31 cellular contexts compared by ENCODE assay signal in the genomic region with DNA sequence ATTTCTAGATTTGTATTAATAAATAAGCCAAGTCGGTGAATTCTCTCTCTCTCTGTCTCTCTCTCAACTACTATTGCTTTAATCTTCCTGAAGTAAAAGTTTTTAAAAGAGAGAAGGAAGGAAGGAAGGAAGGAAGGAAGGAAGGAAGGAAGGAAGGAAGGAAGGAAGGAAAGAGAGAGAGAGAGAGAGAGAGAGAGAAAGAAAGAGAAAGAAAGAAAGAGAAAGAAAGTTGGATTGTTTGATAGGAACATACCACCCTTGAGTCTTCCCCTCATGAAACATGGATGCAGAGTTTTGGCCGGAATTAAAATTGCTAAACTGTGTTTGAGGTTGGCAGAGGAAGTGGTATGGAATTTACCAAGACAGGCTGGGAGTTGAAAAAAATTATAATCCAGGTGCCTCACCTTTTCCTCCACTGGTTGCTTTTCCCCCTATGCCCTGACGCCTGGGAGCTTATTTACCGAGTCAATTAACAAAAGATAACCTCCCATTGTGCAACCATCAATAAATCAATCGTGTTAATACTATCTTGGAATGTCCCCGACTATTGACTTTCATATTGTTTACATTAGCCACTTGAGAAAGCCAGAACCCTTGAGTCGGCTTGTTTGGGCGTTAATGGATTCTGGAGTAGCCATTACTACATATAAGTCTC.
DNase-seq lines count a peak whose midpoint lies in the region; ATAC-seq, FAIRE-seq and TF ChIP-seq lines count a peak whose summit lies in the region.
"Had no signal": no experiment of that assay in that cellular context is flagged by ENCODE, and none has a peak within 500 bp of the region (broad histone marks: within the 10 kb centered on the region; RNA-seq: fewer than 3 reads in every experiment).

No MANE protein-coding gene starts in this region.

- H3K9me3 Mint-ChIP-seq in GM23338 = peaks cover 19% of the 10 kb centered on the region
- H3K9me3 Mint-ChIP-seq: natural killer cell had no signal

- ATAC-seq in GM23338 (no peak), pancreas (peak; percentile 60 to 82 (median 76)), HG02981 (IDR thresholded peaks at IDR 0.05; ENCODE audit: unreplicated experiment) (no peak)
- ATAC-seq: foreskin keratinocyte; natural killer cell; PC-3; stimulated activated naive CD8-positive, alpha-beta T cell treated with anti-CD3 and anti-CD28 coated beads, Interleukin-15, Interleukin-2, amounts not matched to agents 100 U/mL and 50 U/mL, for 24 hours had no signal

- DNase-seq in GM23338 (ENCODE audit: low spot score) = no peak
- peak; percentile 67 to 86 for DNase-seq in NCI-H187 (lab: John Stamatoyannopoulos, UW)
- DNase-seq in hepatocyte (ENCODE audit: low spot score) = peak; percentile 46
- DNase-seq in pancreas = peak in 3 of 6 donors; percentile 26 to 40 (median 29)
- no peak for DNase-seq in NCI-H345 treated with DMSO at 0.1 percent for 48 hours (lab: John Stamatoyannopoulos, UW; ENCODE audit: unreplicated experiment)
- DNase-seq in activated T-cell treated with anti-CD3 and anti-CD28 coated beads, Interleukin-2, amount 50 U/mL, for 48 hours = no peak
- DNase-seq: activated CD4-positive, alpha-beta T cell treated with anti-CD3 and anti-CD28 coated beads, Interleukin-2, amount 50 U/mL, for 4 hours; activated CD8-positive, alpha-beta memory T cell treated with anti-CD3 and anti-CD28 coated beads, Interleukin-2, amount 50 U/mL, for 48 hours; activated effector memory CD4-positive, alpha-beta T cell treated with anti-CD3 and anti-CD28 coated beads, Interleukin-2, amount 50 U/mL, for 16 hours; adrenal gland; CD4-positive, alpha-beta memory T cell; dermis blood vessel endothelial cell; DMS53; foreskin keratinocyte; GM23248; hypothalamus; islet precursor cell; KBM-7; MV-4-11; natural killer cell; NCI-H2107; NCI-H69; PC-3; stimulated activated CD4-positive, alpha-beta T cell treated with anti-CD3 and anti-CD28 coated beads, Interleukin-2, amount 100 ng/mL, for 24 hours; stimulated activated naive CD8-positive, alpha-beta T cell treated with anti-CD3 and anti-CD28 coated beads, Interleukin-15, Interleukin-2, amounts not matched to agents 100 U/mL and 50 U/mL, for 24 hours; tibial artery; WERI-Rb-1 had no signal

- 32% methylated on average over 8 of the region's 8 CpGs for WGBS in hepatocyte (ENCODE audit: low lambda C conversion rate, missing lambda C conversion rate)
- 16 to 19% methylated on average over 8 of the region's 8 CpGs for WGBS in pancreas, 2 donors

- intact Hi-C loops in pancreas (cut with DNase I) = no loop called here

- H3K27ac Mint-ChIP-seq in GM23338 = no peak overlapping the region
- H3K27ac Mint-ChIP-seq: CD4-positive, alpha-beta memory T cell; natural killer cell had no signal

- no peak for TF ChIP-seq CTCF in GM23338 (conservative IDR thresholded peaks at IDR 0.05; ENCODE audit: low read depth in 2 of 2)
- TF ChIP-seq CTCF in hepatocyte (IDR thresholded peaks at IDR 0.05; ENCODE audit: poor library complexity) = no peak
- no peak for TF ChIP-seq CTCF in pancreas (IDR thresholded peaks at IDR 0.05)

- no peak overlapping the region for H3K4me3 ChIP-seq in GM23338
- no peak overlapping the region for H3K4me3 ChIP-seq in hepatocyte
- H3K4me3 ChIP-seq in pancreas = no peak overlapping the region
- H3K4me3 ChIP-seq: adrenal gland, GM23248, SJSA1, tibial artery had no signal

- H3K27ac ChIP-seq in GM23338 (ENCODE audit: low read depth) = no peak overlapping the region
- H3K27ac ChIP-seq in hepatocyte = peak overlapping the region; percentile 67
- peak overlapping the region in 3 of 4 donors; percentile 11 to 74 (median 51) for H3K27ac ChIP-seq in pancreas
- H3K27ac ChIP-seq: adrenal gland, foreskin keratinocyte, GM23248, SJSA1, tibial artery, WERI-Rb-1 had no signal

- H3K9me3 ChIP-seq in hepatocyte (ENCODE audit: low read depth) = no peaks in the 10 kb centered on the region
- no peaks in the 10 kb centered on the region for H3K9me3 ChIP-seq in pancreas
- H3K9me3 ChIP-seq: adrenal gland, SJSA1, tibial artery had no signal

- no peaks in the 10 kb centered on the region for H3F3A ChIP-seq in GM23338 (replicated peaks; ENCODE audit: low read depth)

- H3K9me2 ChIP-seq in GM23338 (ENCODE audit: insufficient read depth) = no peaks in the 10 kb centered on the region
- H3K9me2 ChIP-seq in hepatocyte (replicated peaks; ENCODE audit: insufficient read depth) = no peaks in the 10 kb centered on the region

- peaks cover 18% of the 10 kb centered on the region for H3K36me3 Mint-ChIP-seq in GM23338 (ENCODE audit: low read depth)
- H3K36me3 Mint-ChIP-seq: CD4-positive, alpha-beta memory T cell; natural killer cell had no signal

- H3K4me1 Mint-ChIP-seq in GM23338 = peaks cover 16% of the 10 kb centered on the region; the same call in 2 of the 3 replicates
- H3K4me1 Mint-ChIP-seq: CD4-positive, alpha-beta memory T cell; natural killer cell had no signal

- no peaks in the 10 kb centered on the region for H4K20me1 ChIP-seq in GM23338 (replicated peaks; ENCODE audit: insufficient read depth)
- no peaks in the 10 kb centered on the region for H4K20me1 ChIP-seq in hepatocyte (ENCODE audit: insufficient read depth, poor library complexity, severe bottlenecking)

- no peak overlapping the region for H3K4me3 Mint-ChIP-seq in GM23338
- H3K4me3 Mint-ChIP-seq: CD4-positive, alpha-beta memory T cell; natural killer cell had no signal

- peaks cover 2% of the 10 kb centered on the region for H3K27me3 Mint-ChIP-seq in GM23338 (ENCODE audit: insufficient read depth, low read depth, poor library complexity)

- H3K79me2 ChIP-seq in GM23338 (replicated peaks; ENCODE audit: insufficient read depth) (no peaks in the 10 kb centered on the region), hepatocyte (no peaks in the 10 kb centered on the region)

- peak overlapping the region; percentile 45 for H3K4me2 ChIP-seq in GM23338
- peak overlapping the region; percentile 59 for H3K4me2 ChIP-seq in hepatocyte

- FAIRE-seq in pancreas (lab: Jason Lieb, UNC) = no peak
- FAIRE-seq: bronchial epithelial cell, GM12891 had no signal

- H3K36me3 ChIP-seq in GM23338 (ENCODE audit: insufficient read depth) (no peaks in the 10 kb centered on the region), hepatocyte (replicated peaks; ENCODE audit: insufficient read depth, low read depth) (no peaks in the 10 kb centered on the region), pancreas (no peaks in the 10 kb centered on the region)
- H3K36me3 ChIP-seq: adrenal gland, SJSA1, tibial artery, WERI-Rb-1 had no signal

- peaks cover 47% of the 10 kb centered on the region for H3K4me1 ChIP-seq in GM23338 (ENCODE audit: insufficient read depth)
- H3K4me1 ChIP-seq in hepatocyte (ENCODE audit: insufficient read depth) = peaks cover 29% of the 10 kb centered on the region
- peaks cover 0 to 16% (median 4%) of the 10 kb centered on the region in 3 donors for H3K4me1 ChIP-seq in pancreas
- H3K4me1 ChIP-seq: adrenal gland had no signal

- H2AFZ ChIP-seq in GM23338 = no peak overlapping the region
- no peak overlapping the region for H2AFZ ChIP-seq in hepatocyte
- H2AFZ ChIP-seq: GM23248 had no signal

- no peaks in the 10 kb centered on the region for H3K27me3 ChIP-seq in GM23338 (ENCODE audit: insufficient read depth)
- H3K27me3 ChIP-seq in hepatocyte = no peaks in the 10 kb centered on the region
- H3K27me3 ChIP-seq in pancreas = no peaks in the 10 kb centered on the region
- H3K27me3 ChIP-seq: adrenal gland, foreskin keratinocyte, SJSA1, tibial artery had no signal

TF ChIP-seq in GM23338, 12 proteins besides CTCF, POLR2A, EP300 and RAD21:
- no peak for TF ChIP-seq EZH2phosphoT487 (IDR thresholded peaks at IDR 0.05; ENCODE audit: unreplicated experiment)
- TF ChIP-seq EZH2 (IDR thresholded peaks at IDR 0.05; ENCODE audit: low read depth, unreplicated experiment) = no peak
- TF ChIP-seq, protein P1, sequence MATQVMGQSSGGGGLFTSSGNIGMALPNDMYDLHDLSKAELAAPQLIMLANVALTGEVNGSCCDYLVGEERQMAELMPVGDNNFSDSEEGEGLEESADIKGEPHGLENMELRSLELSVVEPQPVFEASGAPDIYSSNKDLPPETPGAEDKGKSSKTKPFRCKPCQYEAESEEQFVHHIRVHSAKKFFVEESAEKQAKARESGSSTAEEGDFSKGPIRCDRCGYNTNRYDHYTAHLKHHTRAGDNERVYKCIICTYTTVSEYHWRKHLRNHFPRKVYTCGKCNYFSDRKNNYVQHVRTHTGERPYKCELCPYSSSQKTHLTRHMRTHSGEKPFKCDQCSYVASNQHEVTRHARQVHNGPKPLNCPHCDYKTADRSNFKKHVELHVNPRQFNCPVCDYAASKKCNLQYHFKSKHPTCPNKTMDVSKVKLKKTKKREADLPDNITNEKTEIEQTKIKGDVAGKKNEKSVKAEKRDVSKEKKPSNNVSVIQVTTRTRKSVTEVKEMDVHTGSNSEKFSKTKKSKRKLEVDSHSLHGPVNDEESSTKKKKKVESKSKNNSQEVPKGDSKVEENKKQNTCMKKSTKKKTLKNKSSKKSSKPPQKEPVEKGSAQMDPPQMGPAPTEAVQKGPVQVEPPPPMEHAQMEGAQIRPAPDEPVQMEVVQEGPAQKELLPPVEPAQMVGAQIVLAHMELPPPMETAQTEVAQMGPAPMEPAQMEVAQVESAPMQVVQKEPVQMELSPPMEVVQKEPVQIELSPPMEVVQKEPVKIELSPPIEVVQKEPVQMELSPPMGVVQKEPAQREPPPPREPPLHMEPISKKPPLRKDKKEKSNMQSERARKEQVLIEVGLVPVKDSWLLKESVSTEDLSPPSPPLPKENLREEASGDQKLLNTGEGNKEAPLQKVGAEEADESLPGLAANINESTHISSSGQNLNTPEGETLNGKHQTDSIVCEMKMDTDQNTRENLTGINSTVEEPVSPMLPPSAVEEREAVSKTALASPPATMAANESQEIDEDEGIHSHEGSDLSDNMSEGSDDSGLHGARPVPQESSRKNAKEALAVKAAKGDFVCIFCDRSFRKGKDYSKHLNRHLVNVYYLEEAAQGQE (IDR thresholded peaks at IDR 0.05; ENCODE audit: unreplicated experiment) = no peak
- no peak for TF ChIP-seq ZNF114 (CRISPR knock-in tag; IDR thresholded peaks at IDR 0.05)
- TF ChIP-seq, protein P2, sequence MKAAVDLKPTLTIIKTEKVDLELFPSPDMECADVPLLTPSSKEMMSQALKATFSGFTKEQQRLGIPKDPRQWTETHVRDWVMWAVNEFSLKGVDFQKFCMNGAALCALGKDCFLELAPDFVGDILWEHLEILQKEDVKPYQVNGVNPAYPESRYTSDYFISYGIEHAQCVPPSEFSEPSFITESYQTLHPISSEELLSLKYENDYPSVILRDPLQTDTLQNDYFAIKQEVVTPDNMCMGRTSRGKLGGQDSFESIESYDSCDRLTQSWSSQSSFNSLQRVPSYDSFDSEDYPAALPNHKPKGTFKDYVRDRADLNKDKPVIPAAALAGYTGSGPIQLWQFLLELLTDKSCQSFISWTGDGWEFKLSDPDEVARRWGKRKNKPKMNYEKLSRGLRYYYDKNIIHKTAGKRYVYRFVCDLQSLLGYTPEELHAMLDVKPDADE (IDR thresholded peaks at IDR 0.05) = no peak
- TF ChIP-seq POLR2AphosphoS5 (IDR thresholded peaks at IDR 0.05; ENCODE audit: low read depth) = no peak

Comparison
In these comparisons a context has a peak if more than half of its experiments do, and no peak if none do; other contexts are left out.
1. ATAC-seq: peak in pancreas (4 of 4); none in GM23338 (single experiment) and HG02981 (single experiment).
2. DNase-seq: peak in NCI-H187 (2 of 2) and hepatocyte (single experiment); none in GM23338 (single experiment), NCI-H345 treated with DMSO at 0.1 percent for 48 hours (single experiment) and activated T-cell treated with anti-CD3 and anti-CD28 coated beads, Interleukin-2, amount 50 U/mL, for 48 hours (0 of 2).